20 cellular contexts compared by ENCODE assay signal in genomic region chr4:95363966-95364365, GRCh38.
DNase-seq lines count a peak whose midpoint lies in the region; ATAC-seq and TF ChIP-seq lines count a peak whose summit lies in the region.
"Had no signal": no experiment of that assay in that cellular context is flagged by ENCODE, and none has a peak within 500 bp of the region (broad histone marks: within the 10 kb centered on the region; RNA-seq: fewer than 3 reads in every experiment).

No MANE protein-coding gene starts in this region.

- ATAC-seq in Panc1 (peak; percentile 21; the same call in 1 of the 2 replicates), upper lobe of right lung (peak; percentile 63), WTC11 (no peak)
- ATAC-seq: activated naive CD4-positive, alpha-beta T cell treated with anti-CD3 and anti-CD28 coated beads, Interleukin-2, amount 50 U/mL, for 72 hours; activated T-cell treated with anti-CD3 and anti-CD28 coated beads, Interleukin-2, amount 50 U/mL, for 72 hours; PC-3 had no signal

- no peaks in the 10 kb centered on the region for H3K36me3 ChIP-seq in Panc1 (ENCODE audit: control insufficient read depth, insufficient read depth, low read length)
- H3K36me3 ChIP-seq in mesenchymal stem cell (ENCODE audit: control insufficient read depth in 1 of 2, insufficient read depth in 2 of 2, low read depth in 1 of 2, low read length in 2 of 2), result no peaks in the 10 kb centered on the region
- no peaks in the 10 kb centered on the region for H3K36me3 ChIP-seq in upper lobe of right lung
- H3K36me3 ChIP-seq: neutrophil, right atrium auricular region, SJCRH30 had no signal

- H3K14ac ChIP-seq in mesenchymal stem cell (ENCODE audit: low read length in 2 of 2), result no peak overlapping the region

- peaks cover 17% of the 10 kb centered on the region for H3K4me1 Mint-ChIP-seq in WTC11

- no TSS peak for BruUV-seq in Panc1 (replicated peaks; lab: Mats Ljungman, UMichigan)

- H2BK120ac ChIP-seq in mesenchymal stem cell (ENCODE audit: low read depth, low read length), result no peak overlapping the region

- no peak for TF ChIP-seq CTCF in Panc1 (IDR thresholded peaks at IDR 0.05)
- TF ChIP-seq CTCF in upper lobe of right lung (IDR thresholded peaks at IDR 0.05), result no peak
- no peak for TF ChIP-seq CTCF in WTC11 (IDR thresholded peaks at IDR 0.05)

- H3K4ac ChIP-seq in mesenchymal stem cell (ENCODE audit: low read depth in 1 of 2, low read length in 2 of 2), result no peak overlapping the region

- H3K4me3 ChIP-seq in Panc1 (ENCODE audit: low read depth in 2 of 2, low read length in 2 of 2) (no peak overlapping the region), mesenchymal stem cell (ENCODE audit: insufficient read depth in 1 of 2, low read depth in 1 of 2, low read length in 2 of 2) (no peak overlapping the region), upper lobe of right lung (no peak overlapping the region)
- H3K4me3 ChIP-seq: right atrium auricular region, SJCRH30 had no signal

- no peak overlapping the region for H4K8ac ChIP-seq in mesenchymal stem cell (ENCODE audit: low read length)

- H2BK15ac ChIP-seq in mesenchymal stem cell (ENCODE audit: low read depth, poor library complexity, severe bottlenecking), result no peak overlapping the region

- H2BK5ac ChIP-seq in mesenchymal stem cell (ENCODE audit: low read depth, low read length, poor library complexity, severe bottlenecking), result no peak overlapping the region

- POLR2A ChIA-PET in Panc1 (lab: Charles Lee) (no interaction called here), WTC11 (lab: Charles Lee) (no interaction called here)

- H3K18ac ChIP-seq in mesenchymal stem cell (ENCODE audit: low read depth in 1 of 2, low read length in 2 of 2), result no peak overlapping the region

- H3K9me3 ChIP-seq in Panc1 (ENCODE audit: control insufficient read depth, insufficient read depth, low read depth, low read length), result no peaks in the 10 kb centered on the region
- H3K9me3 ChIP-seq in mesenchymal stem cell (ENCODE audit: control insufficient read depth, low read length), result no peaks in the 10 kb centered on the region
- H3K9me3 ChIP-seq in upper lobe of right lung, result no peaks in the 10 kb centered on the region
- H3K9me3 ChIP-seq: Caco-2, neutrophil, right atrium auricular region, SJCRH30 had no signal

- H3K4me3 Mint-ChIP-seq in WTC11, result no peak overlapping the region
- H3K4me3 Mint-ChIP-seq: activated T-cell treated with anti-CD3 and anti-CD28 coated beads, Interleukin-2, amount 50 U/mL, for 72 hours had no signal

- no peak overlapping the region for H3K4me2 ChIP-seq in mesenchymal stem cell (ENCODE audit: low read length, poor library complexity, severe bottlenecking)

- H3K27ac ChIP-seq in Panc1 (ENCODE audit: low read length), result no peak overlapping the region
- peak overlapping the region; percentile 84 for H3K27ac ChIP-seq in caudate nucleus (ENCODE audit: low read depth, low read length)
- no peak overlapping the region for H3K27ac ChIP-seq in mesenchymal stem cell (ENCODE audit: low read length, poor library complexity, severe bottlenecking)
- H3K27ac ChIP-seq in upper lobe of right lung, result no peak overlapping the region
- H3K27ac ChIP-seq: neutrophil, SJCRH30 had no signal

- H3K27me3 ChIP-seq in Panc1 (ENCODE audit: control insufficient read depth, insufficient read depth, low read length) (no peaks in the 10 kb centered on the region), mesenchymal stem cell (ENCODE audit: control insufficient read depth in 1 of 2, insufficient read depth in 1 of 2, low read length in 2 of 2) (no peaks in the 10 kb centered on the region), upper lobe of right lung (no peaks in the 10 kb centered on the region)
- H3K27me3 ChIP-seq: neutrophil, right atrium auricular region, SJCRH30 had no signal

- H3K9ac ChIP-seq in mesenchymal stem cell (ENCODE audit: low read length), result no peak overlapping the region

- H2AK5ac ChIP-seq in mesenchymal stem cell (ENCODE audit: low read length, severe bottlenecking), result no peak overlapping the region

- H3K79me1 ChIP-seq in mesenchymal stem cell (replicated peaks; ENCODE audit: low read length, poor library complexity, severe bottlenecking), result no peaks in the 10 kb centered on the region

- H2BK12ac ChIP-seq in mesenchymal stem cell (ENCODE audit: low read length in 2 of 2), result no peak overlapping the region

- no peaks in the 10 kb centered on the region for H3K27me3 Mint-ChIP-seq in WTC11 (ENCODE audit: low read depth)

- H2AFZ ChIP-seq in mesenchymal stem cell (ENCODE audit: low read depth, low read length), result no peak overlapping the region

- H3K27ac Mint-ChIP-seq in WTC11, result no peak overlapping the region
- H3K27ac Mint-ChIP-seq: activated naive CD4-positive, alpha-beta T cell treated with anti-CD3 and anti-CD28 coated beads, Interleukin-2, amount 50 U/mL, for 72 hours; activated T-cell treated with anti-CD3 and anti-CD28 coated beads, Interleukin-2, amount 50 U/mL, for 72 hours had no signal

- CTCF ChIA-PET in Panc1 (lab: Charles Lee) (no interaction called here), WTC11 (lab: Charles Lee) (interaction anchor here (1.1 to 1.4 kb wide), 3 partner anchors 23 to 159 kb away, joined by 3 to 5 read pairs (median 5); no protein-coding TSS in a partner anchor)

- no peaks in the 10 kb centered on the region for H3K9me3 Mint-ChIP-seq in WTC11
- H3K9me3 Mint-ChIP-seq: activated naive CD4-positive, alpha-beta T cell treated with anti-CD3 and anti-CD28 coated beads, Interleukin-2, amount 50 U/mL, for 72 hours; activated T-cell treated with anti-CD3 and anti-CD28 coated beads, Interleukin-2, amount 50 U/mL, for 72 hours had no signal

- H3K36me3 Mint-ChIP-seq in WTC11, result no peaks in the 10 kb centered on the region
- H3K36me3 Mint-ChIP-seq: activated naive CD4-positive, alpha-beta T cell treated with anti-CD3 and anti-CD28 coated beads, Interleukin-2, amount 50 U/mL, for 72 hours had no signal

- in situ Hi-C loops in Panc1 (cut with HindIII; ENCODE audit: low pct_unique_long_range_greater_than_20kb, low sequenced_read_pairs), result no loop called here

- H3K4me1 ChIP-seq in Panc1 (ENCODE audit: control insufficient read depth, insufficient read depth, low read length) (no peaks in the 10 kb centered on the region; the same call in 1 of the 2 replicates), mesenchymal stem cell (ENCODE audit: control insufficient read depth, insufficient read depth, low read depth, low read length) (peaks cover 3% of the 10 kb centered on the region), upper lobe of right lung (peaks cover 20% of the 10 kb centered on the region)
- H3K4me1 ChIP-seq: SJCRH30 had no signal

- intact Hi-C loops in Panc1 (cut with micrococcal nuclease; ENCODE audit: unreplicated experiment), result no loop called here
- intact Hi-C loops in upper lobe of right lung (cut with DNase I), result no loop called here

- no peak overlapping the region for H3K23ac ChIP-seq in mesenchymal stem cell (ENCODE audit: low read length in 2 of 2)

- DNase-seq in Panc1 (ENCODE audit: low read depth, low spot score) (no peak), caudate nucleus (lab: John Stamatoyannopoulos, UW) (peak in 2 of 61 donors; percentile 6 to 27), mesenchymal stem cell (peak; percentile 17), upper lobe of right lung (no peak), WTC11 (ENCODE audit: low spot score) (no peak), NCI-H1092 treated with DMSO at 0.1 percent for 48 hours (lab: John Stamatoyannopoulos, UW) (no peak)
- DNase-seq in stimulated activated CD4-positive, alpha-beta T cell treated with anti-CD3 and anti-CD28 coated beads, Interleukin-2, amount 100 ng/mL, for 48 hours, result no peak
- DNase-seq: activated T-cell treated with anti-CD3 and anti-CD28 coated beads, Interleukin-2, amount 50 U/mL, for 72 hours; Caco-2; effector CD4-positive, alpha-beta T cell; GF-D8; midbrain; NCI-H1105; NCI-H2107; NCI-H526 treated with DMSO at 0.1 percent for 48 hours; PC-3; SJCRH30 had no signal

- WGBS in mesenchymal stem cell, result 33% methylated on average over 1 of the region's 1 CpG

- H4K91ac ChIP-seq in mesenchymal stem cell (ENCODE audit: low read length), result no peak overlapping the region

TF ChIP-seq in WTC11, 78 proteins besides CTCF, POLR2A, EP300 and RAD21 (continues in another document):
- TF ChIP-seq TEAD4 (CRISPR knock-in tag; IDR thresholded peaks at IDR 0.05) (no peak), GRHL2 (CRISPR knock-in tag; IDR thresholded peaks at IDR 0.05; ENCODE audit: insufficient replicate concordance, severe bottlenecking) (no peak), ZNF219 (CRISPR knock-in tag; IDR thresholded peaks at IDR 0.05; ENCODE audit: borderline replicate concordance) (no peak), CDX4 (CRISPR knock-in tag; IDR thresholded peaks at IDR 0.05; ENCODE audit: borderline replicate concordance) (no peak), ZBTB43 (CRISPR knock-in tag; IDR thresholded peaks at IDR 0.05) (no peak), HMGXB4 (CRISPR knock-in tag; IDR thresholded peaks at IDR 0.05) (no peak)
